Comparison of ENCODE assay signal across 2 cellular contexts in genomic region chrX:25522443-25522842, GRCh38.
A peak's percentile ranks its signal among the peaks of the same experiment; 100 is the strongest.
DNase-seq lines count a peak whose midpoint lies in the region.
"Not testable (repeated sequence)": the region's sequence is repeated elsewhere in the genome, so short reads cannot be mapped to it uniquely, and the experiment has no call there.

No MANE protein-coding gene starts in this region.

- intact Hi-C loops in posterior vena cava (cut with DNase I): not testable (repeated sequence)

- DNase-seq in DMS53 (lab: John Stamatoyannopoulos, UW) (peak; percentile 23), posterior vena cava (ENCODE audit: low spot score) (peak; percentile 62)
